In the genomic region with DNA sequence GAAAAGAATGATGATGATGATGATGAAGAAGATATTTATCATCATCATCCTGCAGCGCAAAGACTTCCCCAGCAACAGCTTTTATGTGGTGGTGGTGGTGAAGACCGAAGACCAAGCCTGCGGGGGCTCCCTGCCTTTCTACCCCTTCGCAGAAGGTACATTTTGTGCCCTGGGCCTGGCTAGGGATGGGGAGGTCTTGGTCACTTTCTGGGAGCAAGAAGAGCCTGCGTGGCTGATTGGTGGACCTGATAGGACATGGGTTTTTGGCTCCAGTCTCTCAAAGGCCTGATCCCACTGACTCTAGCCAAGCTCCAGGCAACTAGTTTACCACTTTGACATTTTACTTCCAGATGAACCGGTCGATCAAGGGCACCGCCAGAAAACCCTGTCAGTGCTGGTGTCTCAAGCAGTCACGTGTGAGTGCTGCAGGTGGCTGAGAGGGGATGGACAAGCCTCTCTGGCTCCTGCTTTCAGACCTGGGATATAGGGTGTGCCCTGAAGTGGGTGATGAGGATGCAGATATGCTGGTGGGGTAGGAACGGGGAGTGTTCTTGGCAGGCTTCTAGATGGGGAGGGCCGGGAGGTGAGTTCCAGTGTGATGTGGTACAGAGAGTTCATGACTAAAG, we compare ENCODE assay signal across 13 cellular contexts. TPM values are rescaled to one million over a fixed set of nuclear protein-coding genes. Genes with fewer than 3 reads are reported as not detected.
DNase-seq lines count a peak whose midpoint lies in the region; ATAC-seq and TF ChIP-seq lines count a peak whose summit lies in the region.
"Had no signal": no experiment of that assay in that cellular context is flagged by ENCODE, and none has a peak within 500 bp of the region (broad histone marks: within the 10 kb centered on the region; RNA-seq: fewer than 3 reads in every experiment).

No MANE protein-coding gene starts in this region.

- H3K9me3 Mint-ChIP-seq in MCF 10A (ENCODE audit: unreplicated experiment), result no peaks in the 10 kb centered on the region
- H3K9me3 Mint-ChIP-seq in activated T-helper 2 cell treated with anti-CD3 and anti-CD28 coated beads, Interferon-gamma antibody, Interleukin-2, Interleukin-4, amounts not matched to agents 10 μg/mL and 5 μg/mL and 100 μg/mL, durations not matched to agents 14 hours and 24 hours and 36 hours, result no peaks in the 10 kb centered on the region

- no peaks in the 10 kb centered on the region for H3K27me3 ChIP-seq in breast epithelium
- H3K27me3 ChIP-seq in upper lobe of right lung, result no peaks in the 10 kb centered on the region
- H3K27me3 ChIP-seq: cardiac muscle cell had no signal

- intact Hi-C loops in breast epithelium (cut with DNase I; ENCODE audit: low total_unique reads) (no loop called here), MCF 10A (cut with micrococcal nuclease) (no loop called here), upper lobe of right lung (cut with DNase I) (no loop called here)
- intact Hi-C loops in activated T-helper 2 cell treated with anti-CD3 and anti-CD28 coated beads, Interferon-gamma antibody, Interleukin-2, Interleukin-4, amounts not matched to agents 10 μg/mL and 5 μg/mL and 100 μg/mL, durations not matched to agents 14 hours and 24 hours and 36 hours (cut with micrococcal nuclease), result no loop called here

- no peaks in the 10 kb centered on the region for H3K27me3 Mint-ChIP-seq in MCF 10A (ENCODE audit: insufficient read depth, unreplicated experiment)
- no peaks in the 10 kb centered on the region for H3K27me3 Mint-ChIP-seq in activated T-helper 2 cell treated with anti-CD3 and anti-CD28 coated beads, Interferon-gamma antibody, Interleukin-2, Interleukin-4, amounts not matched to agents 10 μg/mL and 5 μg/mL and 100 μg/mL, durations not matched to agents 14 hours and 24 hours and 36 hours (ENCODE audit: low read depth)

- H3K4me3 ChIP-seq in breast epithelium (no peak overlapping the region), upper lobe of right lung (no peak overlapping the region)
- H3K4me3 ChIP-seq: cardiac muscle cell had no signal

- no peak overlapping the region for H3K27ac ChIP-seq in breast epithelium
- H3K27ac ChIP-seq in upper lobe of right lung, result no peak overlapping the region
- H3K27ac ChIP-seq: cardiac muscle cell had no signal

- no peak for TF ChIP-seq POLR2A in breast epithelium (IDR thresholded peaks at IDR 0.05)

- H3K36me3 Mint-ChIP-seq in MCF 10A (ENCODE audit: insufficient read depth, unreplicated experiment), result peaks cover 22% of the 10 kb centered on the region
- peaks cover 4% of the 10 kb centered on the region for H3K36me3 Mint-ChIP-seq in activated T-helper 2 cell treated with anti-CD3 and anti-CD28 coated beads, Interferon-gamma antibody, Interleukin-2, Interleukin-4, amounts not matched to agents 10 μg/mL and 5 μg/mL and 100 μg/mL, durations not matched to agents 14 hours and 24 hours and 36 hours (ENCODE audit: low read depth)

- POLR2A ChIA-PET in MCF 10A (lab: Yijun Ruan, JAX), result no interaction called here

- DNase-seq in breast epithelium (ENCODE audit: low spot score in 2 of 2) (peak; percentile 55 to 60), MCF 10A (ENCODE audit: unreplicated experiment) (no peak), upper lobe of right lung (no peak)
- no peak for DNase-seq in activated T-helper 2 cell treated with anti-CD3 and anti-CD28 coated beads, Interferon-gamma antibody, Interleukin-2, Interleukin-4, amounts not matched to agents 10 μg/mL and 5 μg/mL and 100 μg/mL, durations not matched to agents 14 hours and 24 hours and 36 hours (ENCODE audit: low spot score)
- DNase-seq: activated gamma-delta T cell treated with Interleukin-2 at 50 U/mL for 16 hours; DND-41; NCI-H2171; stimulated activated CD4-positive, alpha-beta T cell treated with anti-CD3 and anti-CD28 coated beads, Interleukin-2, amount 100 ng/mL, for 48 hours; stimulated activated naive CD8-positive, alpha-beta T cell treated with anti-CD3 and anti-CD28 coated beads, Interleukin-15, Interleukin-2, amounts not matched to agents 100 U/mL and 50 U/mL, for 24 hours had no signal

- TF ChIP-seq CTCF in breast epithelium (IDR thresholded peaks at IDR 0.05) (no peak), MCF 10A (IDR thresholded peaks at IDR 0.05; ENCODE audit: unreplicated experiment) (no peak), upper lobe of right lung (IDR thresholded peaks at IDR 0.05) (no peak)

- H3K4me1 Mint-ChIP-seq in MCF 10A (ENCODE audit: insufficient read depth, unreplicated experiment), result peaks cover 11% of the 10 kb centered on the region
- peaks cover 16% of the 10 kb centered on the region for H3K4me1 Mint-ChIP-seq in activated T-helper 2 cell treated with anti-CD3 and anti-CD28 coated beads, Interferon-gamma antibody, Interleukin-2, Interleukin-4, amounts not matched to agents 10 μg/mL and 5 μg/mL and 100 μg/mL, durations not matched to agents 14 hours and 24 hours and 36 hours (ENCODE audit: low read depth)

- BruUV-seq in MCF 10A (replicated peaks; lab: Mats Ljungman, UMichigan), result no TSS peak

- CTCF ChIA-PET in MCF 10A (lab: Yijun Ruan, JAX), result interaction anchor here (2.2 kb wide), 1 partner anchor 43 kb away, joined by 10 read pairs; no protein-coding TSS in a partner anchor

- ATAC-seq in esophagus mucosa (peak; percentile 70), upper lobe of right lung (peak; percentile 35), GM18502 (IDR thresholded peaks at IDR 0.05; ENCODE audit: poor library complexity, unreplicated experiment) (no peak)
- ATAC-seq: activated CD4-positive, CD25-positive, alpha-beta regulatory T cell treated with anti-CD3 and anti-CD28 coated beads, Interleukin-2, amount 50 U/mL, for 24 hours; stimulated activated naive CD8-positive, alpha-beta T cell treated with anti-CD3 and anti-CD28 coated beads, Interleukin-15, Interleukin-2, amounts not matched to agents 100 U/mL and 50 U/mL, for 24 hours had no signal

- H3K9me3 ChIP-seq in breast epithelium (no peaks in the 10 kb centered on the region), upper lobe of right lung (no peaks in the 10 kb centered on the region)

- no peak overlapping the region for H3K4me3 Mint-ChIP-seq in MCF 10A (ENCODE audit: unreplicated experiment)
- H3K4me3 Mint-ChIP-seq in activated T-helper 2 cell treated with anti-CD3 and anti-CD28 coated beads, Interferon-gamma antibody, Interleukin-2, Interleukin-4, amounts not matched to agents 10 μg/mL and 5 μg/mL and 100 μg/mL, durations not matched to agents 14 hours and 24 hours and 36 hours (ENCODE audit: low read depth), result no peak overlapping the region

- H3K27ac Mint-ChIP-seq in MCF 10A (ENCODE audit: low read depth, unreplicated experiment), result no peak overlapping the region
- H3K27ac Mint-ChIP-seq in activated T-helper 2 cell treated with anti-CD3 and anti-CD28 coated beads, Interferon-gamma antibody, Interleukin-2, Interleukin-4, amounts not matched to agents 10 μg/mL and 5 μg/mL and 100 μg/mL, durations not matched to agents 14 hours and 24 hours and 36 hours, result no peak overlapping the region

- H3K36me3 ChIP-seq in breast epithelium (no peaks in the 10 kb centered on the region), upper lobe of right lung (peaks cover 26% of the 10 kb centered on the region)

- peaks cover 0 to 4% of the 10 kb centered on the region in 2 donors for H3K4me1 ChIP-seq in breast epithelium
- H3K4me1 ChIP-seq in upper lobe of right lung, result peaks cover 22% of the 10 kb centered on the region

RNA-seq across cellular contexts. Expression of a gene that starts 5.3 kb away (rescaled TPM):
- total RNA-seq in breast epithelium, result 10 to 100 TPM; 45.2 to 86.7 (median 49.5) TPM
- total RNA-seq in MCF 10A (2022), result 17.5 and 18.4 TPM in 2 replicates
- 9.8 TPM for total RNA-seq in esophagus mucosa
- 107 TPM for total RNA-seq in upper lobe of right lung
- total RNA-seq in activated T-helper 2 cell treated with anti-CD3 and anti-CD28 coated beads, Interferon-gamma antibody, Interleukin-2, Interleukin-4, amounts not matched to agents 10 μg/mL and 5 μg/mL and 100 μg/mL, durations not matched to agents 14 hours and 24 hours and 36 hours, result 26.1 and 27.1 TPM in 2 replicates

RNA-seq across cellular contexts. Expression of a gene that starts 15.3 kb away (rescaled TPM):
- total RNA-seq in breast epithelium, result 1,000 to 10,000 TPM in 2 of 3 donors, 100 to 1,000 TPM in 1; 602 to 1,663 (median 1,380) TPM
- 18.0 and 45.4 TPM in 2 replicates for total RNA-seq in MCF 10A (2022)
- 55.9 TPM for total RNA-seq in esophagus mucosa
- 465 TPM for total RNA-seq in upper lobe of right lung
- 3.1 and 3.8 TPM in 2 replicates for total RNA-seq in activated T-helper 2 cell treated with anti-CD3 and anti-CD28 coated beads, Interferon-gamma antibody, Interleukin-2, Interleukin-4, amounts not matched to agents 10 μg/mL and 5 μg/mL and 100 μg/mL, durations not matched to agents 14 hours and 24 hours and 36 hours

RNA-seq across cellular contexts. Expression of a gene that starts 39.8 kb away (rescaled TPM):
- total RNA-seq in breast epithelium (10 to 100 TPM; 76.8 to 92.2 (median 86.2) TPM), MCF 10A (2022) (146 and 174 TPM in 2 replicates), esophagus mucosa (50.9 TPM), upper lobe of right lung (86.9 TPM)
- 72.3 and 76.9 TPM in 2 replicates for total RNA-seq in activated T-helper 2 cell treated with anti-CD3 and anti-CD28 coated beads, Interferon-gamma antibody, Interleukin-2, Interleukin-4, amounts not matched to agents 10 μg/mL and 5 μg/mL and 100 μg/mL, durations not matched to agents 14 hours and 24 hours and 36 hours

RNA-seq across cellular contexts. Expression of a gene that starts 48.0 kb away (rescaled TPM):
- total RNA-seq in breast epithelium, result 10 to 100 TPM; 43.2 to 51.5 (median 44.2) TPM
- total RNA-seq in MCF 10A (2022), result 58.6 and 61.8 TPM in 2 replicates
- 44.4 TPM for total RNA-seq in esophagus mucosa
- 57.8 TPM for total RNA-seq in upper lobe of right lung
- 151 and 154 TPM in 2 replicates for total RNA-seq in activated T-helper 2 cell treated with anti-CD3 and anti-CD28 coated beads, Interferon-gamma antibody, Interleukin-2, Interleukin-4, amounts not matched to agents 10 μg/mL and 5 μg/mL and 100 μg/mL, durations not matched to agents 14 hours and 24 hours and 36 hours

RNA-seq across cellular contexts. Expression of a gene that starts 48.6 kb away (rescaled TPM):
- total RNA-seq in breast epithelium, result 10 to 100 TPM; 12.3 to 13.3 (median 12.5) TPM
- 23.3 TPM in 2 replicates for total RNA-seq in MCF 10A (2022)
- 13.7 TPM for total RNA-seq in esophagus mucosa
- total RNA-seq in upper lobe of right lung, result 27.1 TPM
- 22.7 and 25.8 TPM in 2 replicates for total RNA-seq in activated T-helper 2 cell treated with anti-CD3 and anti-CD28 coated beads, Interferon-gamma antibody, Interleukin-2, Interleukin-4, amounts not matched to agents 10 μg/mL and 5 μg/mL and 100 μg/mL, durations not matched to agents 14 hours and 24 hours and 36 hours

Comparison
In these comparisons a context has a peak if more than half of its experiments do, and no peak if none do; other contexts are left out.
1. DNase-seq: peak in breast epithelium (2 of 2); none in MCF 10A (single experiment), upper lobe of right lung (single experiment) and activated T-helper 2 cell treated with anti-CD3 and anti-CD28 coated beads, Interferon-gamma antibody, Interleukin-2, Interleukin-4, amounts not matched to agents 10 μg/mL and 5 μg/mL and 100 μg/mL, durations not matched to agents 14 hours and 24 hours and 36 hours (single experiment).